19 cellular contexts compared by ENCODE assay signal in the genomic region with DNA sequence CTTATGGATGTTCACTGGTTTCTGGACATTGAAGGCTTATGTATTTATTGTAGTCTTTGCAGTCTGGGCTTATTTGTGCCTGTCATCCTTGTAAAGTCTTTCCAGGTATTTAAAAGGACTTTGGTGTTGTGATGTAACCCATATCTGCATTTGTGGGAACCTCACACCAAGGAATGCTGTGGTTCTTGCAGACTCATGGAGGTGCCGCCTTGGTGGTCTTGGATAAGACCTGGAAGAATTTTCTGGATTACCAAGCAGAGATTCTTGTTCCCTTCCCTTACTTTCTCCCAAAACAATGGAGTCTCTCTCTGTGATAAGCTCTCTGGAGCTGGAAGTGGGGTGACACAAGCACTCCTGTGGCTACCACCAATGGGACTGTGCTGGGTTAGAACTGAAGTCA.
DNase-seq lines count a peak whose midpoint lies in the region.
"Had no signal": no experiment of that assay in that cellular context is flagged by ENCODE, and none has a peak within 500 bp of the region (broad histone marks: within the 10 kb centered on the region; RNA-seq: fewer than 3 reads in every experiment).

No MANE protein-coding gene starts in this region.

- no peaks in the 10 kb centered on the region for H3K4me1 ChIP-seq in Karpas-422 (ENCODE audit: low read length)
- no peaks in the 10 kb centered on the region for H3K4me1 ChIP-seq in GM23248 (ENCODE audit: insufficient read depth)

- H3K9me2 ChIP-seq in Karpas-422 (replicated peaks; ENCODE audit: insufficient read depth, low read length) (no peaks in the 10 kb centered on the region), GM23248 (ENCODE audit: insufficient read depth) (0 out of 2 replicates have a peak, but pooled peaks cover 6% of the 10 kb centered on the region)

- 100% methylated on average over 1 of the region's 1 CpG for WGBS in GM23248 (ENCODE audit: low coverage in 1 of 2, low lambda C conversion rate in 2 of 2, missing lambda C conversion rate in 2 of 2), 2 experiments

- H3K27ac ChIP-seq in Karpas-422 (ENCODE audit: low read length) (no peak overlapping the region), GM23248 (no peak overlapping the region)
- H3K27ac ChIP-seq: BLaER1, RWPE1 had no signal

- H3K4me3 ChIP-seq in Karpas-422 (ENCODE audit: low read length) (no peak overlapping the region), GM23248 (no peak overlapping the region)
- H3K4me3 ChIP-seq: BLaER1 had no signal

- H2AFZ ChIP-seq in Karpas-422 (ENCODE audit: low read length) (no peak overlapping the region), GM23248 (no peak overlapping the region)

- H3K27me3 ChIP-seq in Karpas-422 (ENCODE audit: low read length) (no peaks in the 10 kb centered on the region), GM23248 (replicated peaks; ENCODE audit: insufficient read depth) (no peaks in the 10 kb centered on the region)
- H3K27me3 ChIP-seq: BLaER1 had no signal

- H4K20me1 ChIP-seq in Karpas-422 (ENCODE audit: insufficient read depth, low read depth, low read length) = no peaks in the 10 kb centered on the region
- H4K20me1 ChIP-seq in GM23248 (ENCODE audit: insufficient read depth) = no peaks in the 10 kb centered on the region
- H4K20me1 ChIP-seq: BLaER1 had no signal

- H3K79me2 ChIP-seq in Karpas-422 (ENCODE audit: low read length) (no peaks in the 10 kb centered on the region), GM23248 (ENCODE audit: insufficient read depth) (no peaks in the 10 kb centered on the region)

- in situ Hi-C loops in GM23248 (cut with MboI) = no loop called here

- no peaks in the 10 kb centered on the region for H3K36me3 ChIP-seq in Karpas-422 (ENCODE audit: insufficient read depth, low read length)
- no peaks in the 10 kb centered on the region for H3K36me3 ChIP-seq in GM23248 (ENCODE audit: low read depth)
- H3K36me3 ChIP-seq: BLaER1 had no signal

- H3K9me3 ChIP-seq in Karpas-422 (ENCODE audit: low read length) (peaks cover 20% of the 10 kb centered on the region), GM23248 (ENCODE audit: low read depth) (no peaks in the 10 kb centered on the region)
- H3K9me3 ChIP-seq: BLaER1 had no signal

- H3F3A ChIP-seq in GM23248 (ENCODE audit: insufficient read depth) = no peaks in the 10 kb centered on the region

- DNase-seq in HT1080 (ENCODE audit: low read depth) (peak; percentile 34), astrocyte of the hippocampus (ENCODE audit: low read depth, low spot score) (peak; percentile 58), kidney tubule cell (ENCODE audit: low spot score) (peak; percentile 43), Karpas-422 (no peak), GM23248 (no peak), DMS 273 treated with DMSO at 0.1 percent for 48 hours (lab: John Stamatoyannopoulos, UW) (no peak)
- DNase-seq in NK-92 treated with Interleukin-12 subunit alpha and Interleukin-12 subunit beta, amount 100 ng/mL, for 24 hours (lab: John Stamatoyannopoulos, UW) = no peak
- DNase-seq: CD4-positive, alpha-beta T cell; DMS79; EL; GF-D8; Kasumi-1; NCI-H1105 treated with DMSO at 0.1 percent for 48 hours; NCI-H2029; NCI-H446 treated with DMSO at 0.1 percent for 48 hours; NCI-H526; SHP77 had no signal

- H3K9ac ChIP-seq in Karpas-422 (ENCODE audit: low read length) (no peak overlapping the region), GM23248 (no peak overlapping the region)
- H3K9ac ChIP-seq: BLaER1 had no signal

- H3K4me2 ChIP-seq in Karpas-422 (ENCODE audit: low read depth, low read length, poor library complexity, severe bottlenecking) = no peak overlapping the region
- no peak overlapping the region for H3K4me2 ChIP-seq in GM23248 (ENCODE audit: unreplicated experiment)
- H3K4me2 ChIP-seq: BLaER1 had no signal

Comparison
In these comparisons a context has a peak if more than half of its experiments do, and no peak if none do; other contexts are left out.
1. DNase-seq: peak in HT1080 (single experiment), astrocyte of the hippocampus (single experiment) and kidney tubule cell (single experiment); none in Karpas-422 (single experiment), GM23248 (single experiment), NK-92 treated with Interleukin-12 subunit alpha and Interleukin-12 subunit beta, amount 100 ng/mL, for 24 hours (single experiment) and DMS 273 treated with DMSO at 0.1 percent for 48 hours (single experiment).